Comparison of ENCODE assay signal across 8 cellular contexts in the genomic region with DNA sequence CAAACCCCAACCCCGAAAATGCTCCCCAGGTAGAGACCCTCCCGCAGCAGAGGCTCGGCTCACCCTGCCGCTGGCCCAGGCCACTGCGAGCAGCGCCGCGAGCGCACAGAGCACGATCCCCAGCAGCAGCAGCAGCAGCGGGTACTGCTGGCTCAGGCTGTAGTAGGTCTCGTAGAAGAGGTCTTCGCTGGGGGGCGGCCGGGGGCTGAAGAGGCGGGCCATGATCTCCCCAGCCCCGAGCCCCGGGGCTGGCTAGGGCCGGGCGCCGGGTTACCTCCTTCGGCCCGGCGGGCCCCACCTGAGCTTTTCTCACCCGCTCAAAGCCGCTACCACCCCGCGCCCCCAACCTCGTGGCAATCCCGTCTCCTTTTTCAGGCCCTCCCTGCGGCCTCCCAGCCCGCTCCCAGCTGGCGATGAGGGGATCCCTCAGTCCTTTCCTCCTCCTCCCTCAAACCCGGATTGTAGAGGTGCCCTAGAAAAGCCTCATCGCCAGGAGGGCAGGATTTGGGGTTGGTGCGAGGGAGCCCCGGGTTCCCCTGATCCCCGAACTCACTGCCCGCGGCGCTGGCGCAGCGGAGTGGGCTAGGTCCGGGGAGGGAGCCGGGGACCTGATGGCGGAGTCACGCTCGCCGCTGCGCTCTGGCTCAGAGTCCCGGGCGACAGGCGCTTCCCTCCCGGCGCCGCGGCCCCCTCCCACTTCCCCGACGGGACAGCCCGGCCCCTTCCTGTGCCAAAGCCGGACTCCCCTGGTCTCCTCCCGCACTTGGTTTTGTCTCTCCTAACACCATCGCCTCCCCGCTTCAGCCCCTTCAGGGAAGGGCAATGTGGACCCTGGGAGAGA. TPM values are rescaled to one million over a fixed set of nuclear protein-coding genes. Genes with fewer than 3 reads are reported as not detected.
DNase-seq lines count a peak whose midpoint lies in the region; ATAC-seq and TF ChIP-seq lines count a peak whose summit lies in the region.

A gene (minus strand): TSS at position 641 of the 841 bp plus-strand sequence. CDS start 419 bp downstream, at position 222.

- H3F3A ChIP-seq in SK-N-SH (replicated peaks; ENCODE audit: insufficient read depth) = no peaks in the 10 kb centered on the region

- no peak for TF ChIP-seq RAD21 in SK-N-SH (IDR thresholded peaks at IDR 0.05; ENCODE audit: low read length)

- no peak for TF ChIP-seq EP300 in SK-N-SH (IDR thresholded peaks at IDR 0.05; ENCODE audit: borderline replicate concordance in 1 of 2, low read depth in 1 of 2, low read length in 1 of 2)

- no peak within 1 kb of the TSS for H3K27ac ChIP-seq in SK-N-SH (ENCODE audit: low read depth in 2 of 2, low read length in 1 of 2)
- no peak within 1 kb of the TSS for H3K27ac ChIP-seq in naive thymus-derived CD4-positive, alpha-beta T cell (ENCODE audit: low read depth, low read length)

- ATAC-seq in naive thymus-derived CD4-positive, alpha-beta T cell = no peak
- ATAC-seq in GM21447 (IDR thresholded peaks at IDR 0.05; ENCODE audit: unreplicated experiment) = no peak
- no peak for ATAC-seq in GM19463 (IDR thresholded peaks at IDR 0.05; ENCODE audit: unreplicated experiment)

- H4K20me1 ChIP-seq in SK-N-SH (ENCODE audit: insufficient read depth) = no peaks in the 10 kb centered on the region

- H3K4me1 Mint-ChIP-seq in CD14-positive monocyte = peaks cover 87% of the 10 kb centered on the region
- peaks cover 25 to 60% (median 52%) of the 10 kb centered on the region in 7 donors for H3K4me1 Mint-ChIP-seq in naive thymus-derived CD4-positive, alpha-beta T cell

- H3K4me3 ChIP-seq in SK-N-SH (ENCODE audit: low read depth in 2 of 2, low read length in 1 of 2) (peak within 1 kb of the TSS; percentile 30 to 46; a peak in 3 of 4 replicates), epithelial cell of proximal tubule (ENCODE audit: low read depth, low read length) (peak within 1 kb of the TSS; percentile 30)
- peak within 1 kb of the TSS; percentile 52 for H3K4me3 ChIP-seq in naive thymus-derived CD4-positive, alpha-beta T cell (ENCODE audit: low read length)

- 20% methylated on average over 41 of the region's 64 CpGs for WGBS in SK-N-SH (ENCODE audit: low lambda C conversion rate)

- peaks cover 0 to 21% of the 10 kb centered on the region in 2 experiments; a peak in 1 of 4 replicates for H3K4me1 ChIP-seq in SK-N-SH (ENCODE audit: control insufficient read depth in 1 of 2, insufficient read depth in 2 of 2, low read depth in 1 of 2, low read length in 1 of 2)
- H3K4me1 ChIP-seq in naive thymus-derived CD4-positive, alpha-beta T cell (ENCODE audit: control insufficient read depth in 2 of 2, insufficient read depth in 2 of 2, low read length in 2 of 2) = peaks cover 43 to 56% of the 10 kb centered on the region in 2 donors

- peaks cover 43 to 50% of the 10 kb centered on the region in 2 donors for H3K36me3 Mint-ChIP-seq in CD14-positive monocyte
- peaks cover 0 to 32% (median 12%) of the 10 kb centered on the region in 5 donors for H3K36me3 Mint-ChIP-seq in naive thymus-derived CD4-positive, alpha-beta T cell

- H3K27ac Mint-ChIP-seq in CD14-positive monocyte = peak within 1 kb of the TSS in 4 of 7 donors; percentile 53 to 74 (median 54)
- no peak within 1 kb of the TSS for H3K27ac Mint-ChIP-seq in naive thymus-derived CD4-positive, alpha-beta T cell

- H3K9me3 ChIP-seq in SK-N-SH = no peaks in the 10 kb centered on the region
- no peaks in the 10 kb centered on the region for H3K9me3 ChIP-seq in naive thymus-derived CD4-positive, alpha-beta T cell (ENCODE audit: control insufficient read depth in 2 of 3, low read length in 3 of 3)

- intact Hi-C loops in CD14-positive monocyte (cut with micrococcal nuclease) = no loop called here
- intact Hi-C loops in naive thymus-derived CD4-positive, alpha-beta T cell (cut with micrococcal nuclease) = no loop called here

- no peaks in the 10 kb centered on the region for H3K36me3 ChIP-seq in SK-N-SH (replicated peaks in 1 of 2; ENCODE audit: control insufficient read depth in 1 of 2, insufficient read depth in 2 of 2, low read length in 1 of 2)
- peaks cover 0 to 30% (median 0%) of the 10 kb centered on the region in 3 experiments for H3K36me3 ChIP-seq in naive thymus-derived CD4-positive, alpha-beta T cell (ENCODE audit: control insufficient read depth in 2 of 3, insufficient read depth in 3 of 3, low read length in 3 of 3)

- peak within 1 kb of the TSS; percentile 74 to 89 for H3K4me3 Mint-ChIP-seq in CD14-positive monocyte
- H3K4me3 Mint-ChIP-seq in naive thymus-derived CD4-positive, alpha-beta T cell = peak within 1 kb of the TSS; percentile 18 to 94 (median 60)

- POLR2A ChIA-PET in SK-N-SH (lab: Yijun Ruan, JAX) = interaction anchor here (1.3 to 1.5 kb wide), 2 partner anchors 32 to 102 kb away, joined by 4 to 14 read pairs; no protein-coding TSS in a partner anchor
- POLR2A ChIA-PET in naive thymus-derived CD4-positive, alpha-beta T cell (lab: Charles Lee) = interaction anchor here (0.8 to 16.5 kb wide), 3 partner anchors 23 to 96 kb away, joined by 3 to 293 read pairs (median 19); a partner anchor contains a TSS
- POLR2A ChIA-PET in GM10248 (lab: Yijun Ruan, JAX) = interaction anchor here (0.6 kb wide), 1 partner anchor 68 kb away, joined by 5 read pairs; no protein-coding TSS in a partner anchor

- no peaks in the 10 kb centered on the region for H3K9me2 ChIP-seq in SK-N-SH

- CTCF ChIA-PET in SK-N-SH (lab: Yijun Ruan, JAX) = interaction anchor here (1.0 to 12.7 kb wide), 25 partner anchors 7 to 753 kb away, joined by 3 to 445 read pairs (median 11); a partner anchor contains a TSS
- CTCF ChIA-PET in naive thymus-derived CD4-positive, alpha-beta T cell (lab: Charles Lee) = interaction anchor here (2.8 to 15.8 kb wide), 3 partner anchors 64 to 100 kb away, joined by 9 to 317 read pairs (median 23); a partner anchor contains a TSS
- CTCF ChIA-PET in GM10248 (lab: Yijun Ruan, JAX) = interaction anchor here (1.1 to 21.9 kb wide), 17 partner anchors 11 to 125 kb away, joined by 3 to 629 read pairs (median 17); a partner anchor contains a TSS

- H3K27me3 ChIP-seq in SK-N-SH (ENCODE audit: insufficient read depth) = peaks cover 36% of the 10 kb centered on the region
- peaks cover 7 to 13% of the 10 kb centered on the region in 2 donors for H3K27me3 ChIP-seq in naive thymus-derived CD4-positive, alpha-beta T cell (ENCODE audit: control insufficient read depth in 2 of 2, insufficient read depth in 2 of 2, low read length in 2 of 2)

- H3K79me2 ChIP-seq in SK-N-SH (ENCODE audit: insufficient read depth) = no peaks in the 10 kb centered on the region

- DNase-seq in CD14-positive monocyte (ENCODE audit: low spot score) = no peak
- peak; percentile 60 for DNase-seq in SK-N-SH
- DNase-seq in epithelial cell of proximal tubule (ENCODE audit: low read depth) = no peak
- peak in 3 of 9 donors; percentile 31 to 41 (median 40) for DNase-seq in naive thymus-derived CD4-positive, alpha-beta T cell
- no peak for DNase-seq in Kasumi-1 (lab: John Stamatoyannopoulos, UW)
- no peak for DNase-seq in GM10248 (ENCODE audit: extremely low spot score)

- H3K9me3 Mint-ChIP-seq in CD14-positive monocyte = peaks cover 0 to 9% (median 5%) of the 10 kb centered on the region in 7 donors
- peaks cover 0 to 5% (median 0%) of the 10 kb centered on the region in 11 donors for H3K9me3 Mint-ChIP-seq in naive thymus-derived CD4-positive, alpha-beta T cell

- peak within 1 kb of the TSS; percentile 69 for H3K4me2 ChIP-seq in SK-N-SH

- TF ChIP-seq CTCF in CD14-positive monocyte (IDR thresholded peaks at IDR 0.05) (no peak), SK-N-SH (IDR thresholded peaks at IDR 0.05) (no peak), epithelial cell of proximal tubule (conservative IDR thresholded peaks at IDR 0.05; ENCODE audit: low read depth, low read length) (no peak), GM10248 (IDR thresholded peaks at IDR 0.05; ENCODE audit: control extremely low read depth, extremely low read depth, low read depth, missing control alignments) (no peak)

- H3K9ac ChIP-seq in SK-N-SH = no peak within 1 kb of the TSS

- H2AFZ ChIP-seq in SK-N-SH (ENCODE audit: low read depth) = peak within 1 kb of the TSS; percentile 48; the same call in 1 of the 2 replicates

- peaks cover 23 to 41% (median 36%) of the 10 kb centered on the region in 3 donors for H3K27me3 Mint-ChIP-seq in CD14-positive monocyte (ENCODE audit: low read depth in 3 of 3)
- H3K27me3 Mint-ChIP-seq in naive thymus-derived CD4-positive, alpha-beta T cell = peaks cover 9 to 46% (median 17%) of the 10 kb centered on the region in 5 donors

TF ChIP-seq in SK-N-SH, 30 proteins besides CTCF, POLR2A, EP300 and RAD21 (continues in another document):
- TF ChIP-seq, protein P1, sequence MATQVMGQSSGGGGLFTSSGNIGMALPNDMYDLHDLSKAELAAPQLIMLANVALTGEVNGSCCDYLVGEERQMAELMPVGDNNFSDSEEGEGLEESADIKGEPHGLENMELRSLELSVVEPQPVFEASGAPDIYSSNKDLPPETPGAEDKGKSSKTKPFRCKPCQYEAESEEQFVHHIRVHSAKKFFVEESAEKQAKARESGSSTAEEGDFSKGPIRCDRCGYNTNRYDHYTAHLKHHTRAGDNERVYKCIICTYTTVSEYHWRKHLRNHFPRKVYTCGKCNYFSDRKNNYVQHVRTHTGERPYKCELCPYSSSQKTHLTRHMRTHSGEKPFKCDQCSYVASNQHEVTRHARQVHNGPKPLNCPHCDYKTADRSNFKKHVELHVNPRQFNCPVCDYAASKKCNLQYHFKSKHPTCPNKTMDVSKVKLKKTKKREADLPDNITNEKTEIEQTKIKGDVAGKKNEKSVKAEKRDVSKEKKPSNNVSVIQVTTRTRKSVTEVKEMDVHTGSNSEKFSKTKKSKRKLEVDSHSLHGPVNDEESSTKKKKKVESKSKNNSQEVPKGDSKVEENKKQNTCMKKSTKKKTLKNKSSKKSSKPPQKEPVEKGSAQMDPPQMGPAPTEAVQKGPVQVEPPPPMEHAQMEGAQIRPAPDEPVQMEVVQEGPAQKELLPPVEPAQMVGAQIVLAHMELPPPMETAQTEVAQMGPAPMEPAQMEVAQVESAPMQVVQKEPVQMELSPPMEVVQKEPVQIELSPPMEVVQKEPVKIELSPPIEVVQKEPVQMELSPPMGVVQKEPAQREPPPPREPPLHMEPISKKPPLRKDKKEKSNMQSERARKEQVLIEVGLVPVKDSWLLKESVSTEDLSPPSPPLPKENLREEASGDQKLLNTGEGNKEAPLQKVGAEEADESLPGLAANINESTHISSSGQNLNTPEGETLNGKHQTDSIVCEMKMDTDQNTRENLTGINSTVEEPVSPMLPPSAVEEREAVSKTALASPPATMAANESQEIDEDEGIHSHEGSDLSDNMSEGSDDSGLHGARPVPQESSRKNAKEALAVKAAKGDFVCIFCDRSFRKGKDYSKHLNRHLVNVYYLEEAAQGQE (IDR thresholded peaks at IDR 0.05; ENCODE audit: low read depth, low read length) = no peak

RNA-seq across cellular contexts. Expression of the gene that starts here (rescaled TPM):
- polyA plus RNA-seq in CD14-positive monocyte (under 1 TPM; 0.69 to 0.70 TPM), SK-N-SH (2012; rRNA removed) (0.03 and 0.08 TPM in 2 replicates)
- 0.07 TPM in 1 of 2 replicates, not detected in the other for polyA plus RNA-seq in SK-N-SH (2012; cell fraction: cytosol; rRNA removed)
- 0.39 and 0.62 TPM in 2 replicates for polyA plus RNA-seq in SK-N-SH (2012; cell fraction: nucleus; rRNA removed)
- 1.6 and 8.0 TPM in 2 replicates for total RNA-seq in epithelial cell of proximal tubule
- total RNA-seq in naive thymus-derived CD4-positive, alpha-beta T cell = 10 to 100 TPM in 1 of 5 experiments, 1 to 10 TPM in 4; 4.6 to 10.2 (median 6.1) TPM
- polyA plus RNA-seq in naive thymus-derived CD4-positive, alpha-beta T cell = under 1 TPM in 1 of 2 donors, not detected in 1; 0.25 TPM

Comparison
In these comparisons a context has a peak if more than half of its experiments do, and no peak if none do; other contexts are left out.
1. Peak in DNase-seq, H3K4me3 ChIP-seq and H3K4me2 ChIP-seq in SK-N-SH; RNA of the gene not detected or under 1 TPM.
2. H3K27ac Mint-ChIP-seq: peak in CD14-positive monocyte (4 of 7); none in naive thymus-derived CD4-positive, alpha-beta T cell (0 of 9).
3. Peak in every context shown above with its lines, with median percentiles within 50 percentile points of each other: H3K4me3 ChIP-seq.